In the genomic region with DNA sequence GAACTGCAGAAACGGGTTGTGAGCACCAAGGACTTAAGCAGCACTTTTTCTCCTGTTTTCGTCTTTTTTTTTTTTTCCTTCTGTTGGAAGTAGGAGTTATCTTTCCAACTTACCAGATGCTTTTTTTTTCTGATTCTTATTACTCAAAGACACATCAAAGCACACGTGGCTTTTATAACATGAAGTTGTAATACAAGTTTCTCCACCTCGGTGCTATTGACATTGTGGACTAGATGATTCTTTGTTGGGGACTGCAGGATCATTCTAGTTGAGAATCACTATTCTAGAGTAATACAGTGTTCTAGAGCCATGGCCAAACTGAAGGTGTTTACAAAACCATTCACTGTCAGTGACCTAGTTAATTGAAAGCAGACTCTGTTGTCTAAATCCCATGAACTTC, we compare ENCODE assay signal across 24 cellular contexts. TPM values are rescaled to one million over a fixed set of nuclear protein-coding genes. Genes with fewer than 3 reads are reported as not detected.
DNase-seq lines count a peak whose midpoint lies in the region; ATAC-seq, FAIRE-seq and TF ChIP-seq lines count a peak whose summit lies in the region.
"Had no signal": no experiment of that assay in that cellular context is flagged by ENCODE, and none has a peak within 500 bp of the region (broad histone marks: within the 10 kb centered on the region; RNA-seq: fewer than 3 reads in every experiment).

No MANE protein-coding gene starts in this region.

- in situ Hi-C loops in GM23248 (cut with MboI) = no loop called here

- H3K9me3 ChIP-seq in GM23248 (ENCODE audit: low read depth) = no peaks in the 10 kb centered on the region
- no peaks in the 10 kb centered on the region for H3K9me3 ChIP-seq in SK-N-MC (ENCODE audit: low read depth, low read length)
- H3K9me3 ChIP-seq in hepatocyte (ENCODE audit: low read depth) = no peaks in the 10 kb centered on the region
- no peaks in the 10 kb centered on the region for H3K9me3 ChIP-seq in small intestine (ENCODE audit: control insufficient read depth, low read depth)
- no peaks in the 10 kb centered on the region for H3K9me3 ChIP-seq in gastroesophageal sphincter
- H3K9me3 ChIP-seq: psoas muscle had no signal

- DNase-seq in GM23248 (no peak), SK-N-MC (ENCODE audit: low read depth, low spot score) (no peak), hepatocyte (ENCODE audit: low spot score) (no peak), small intestine (peak; percentile 68), T-helper 1 cell (no peak)
- DNase-seq in activated CD4-positive, CD25-positive, alpha-beta regulatory T cell (lab: John Stamatoyannopoulos, UW) = no peak
- DNase-seq in activated CD8-positive, alpha-beta memory T cell treated with anti-CD3 and anti-CD28 coated beads, Interleukin-2, amount 50 U/mL, for 4 hours = no peak
- DNase-seq: activated CD4-positive, alpha-beta T cell treated with anti-CD3 and anti-CD28 coated beads, Interleukin-2, amount 50 U/mL, for 1 hour; activated naive CD8-positive, alpha-beta T cell treated with anti-CD3 and anti-CD28 coated beads for 36 hours; foreskin melanocyte; H9; kidney glomerular epithelial cell; NCI-H1092; NCI-H2107; psoas muscle; SHP77 treated with DMSO at 0.1 percent for 48 hours; stimulated activated CD4-positive, alpha-beta T cell treated with anti-CD3 and anti-CD28 coated beads, Interleukin-4, amount 100 ng/mL, for 1 hour; stimulated activated naive CD8-positive, alpha-beta T cell treated with anti-CD3 and anti-CD28 coated beads, Interleukin-15, Interleukin-2, amounts not matched to agents 100 U/mL and 50 U/mL, for 24 hours; trophoblast cell had no signal

- no peak for TF ChIP-seq EP300 in gastroesophageal sphincter (IDR thresholded peaks at IDR 0.05)

- FAIRE-seq in small intestine (lab: Jason Lieb, UNC) = no peak
- FAIRE-seq: endometrium had no signal

- H3K4me3 ChIP-seq in GM23248 (no peak overlapping the region), SK-N-MC (no peak overlapping the region), hepatocyte (no peak overlapping the region), small intestine (ENCODE audit: low read depth in 1 of 2, low read length in 2 of 2) (no peak overlapping the region), gastroesophageal sphincter (no peak overlapping the region)
- H3K4me3 ChIP-seq: psoas muscle, skin epidermis had no signal

- no peak for TF ChIP-seq POLR2A in gastroesophageal sphincter (IDR thresholded peaks at IDR 0.05)

- H3K9me2 ChIP-seq in GM23248 (ENCODE audit: insufficient read depth) (no peaks in the 10 kb centered on the region), hepatocyte (replicated peaks; ENCODE audit: insufficient read depth) (no peaks in the 10 kb centered on the region)

- peaks cover 52% of the 10 kb centered on the region for H3F3A ChIP-seq in GM23248 (ENCODE audit: insufficient read depth)

- TF ChIP-seq CTCF in hepatocyte (IDR thresholded peaks at IDR 0.05; ENCODE audit: poor library complexity) (no peak), gastroesophageal sphincter (IDR thresholded peaks at IDR 0.05) (no peak)

- 60 to 63% methylated on average over 4 of the region's 4 CpGs for WGBS in GM23248 (ENCODE audit: low coverage in 1 of 2, low lambda C conversion rate in 2 of 2, missing lambda C conversion rate in 2 of 2), 2 experiments
- 30% methylated on average over 4 of the region's 4 CpGs for WGBS in hepatocyte (ENCODE audit: low lambda C conversion rate, missing lambda C conversion rate)
- WGBS in small intestine, 3 donors = 11 to 57% (median 20%) methylated on average over 4 of the region's 4 CpGs
- 73 to 89% methylated on average over 4 of the region's 4 CpGs for WGBS in gastroesophageal sphincter (ENCODE audit: low coverage in 1 of 2), 2 donors

- peak overlapping the region; percentile 81; the same call in 1 of the 2 replicates for H3K27ac ChIP-seq in GM23248
- peak overlapping the region; percentile 61 for H3K27ac ChIP-seq in SK-N-MC
- peak overlapping the region; percentile 59 for H3K27ac ChIP-seq in hepatocyte
- H3K27ac ChIP-seq in small intestine (ENCODE audit: low read depth in 1 of 2, low read length in 1 of 2) = peak overlapping the region in 1 of 2 donors; percentile 21
- H3K27ac ChIP-seq in gastroesophageal sphincter = no peak overlapping the region
- H3K27ac ChIP-seq: psoas muscle had no signal

- H3K27me3 ChIP-seq in GM23248 (replicated peaks; ENCODE audit: insufficient read depth) (no peaks in the 10 kb centered on the region), hepatocyte (no peaks in the 10 kb centered on the region), small intestine (ENCODE audit: control insufficient read depth in 2 of 2, insufficient read depth in 2 of 2, low read length in 2 of 2) (no peaks in the 10 kb centered on the region), gastroesophageal sphincter (no peaks in the 10 kb centered on the region)

- H3K36me3 ChIP-seq in GM23248 (ENCODE audit: low read depth) = no peaks in the 10 kb centered on the region
- peaks cover 42% of the 10 kb centered on the region for H3K36me3 ChIP-seq in SK-N-MC (ENCODE audit: insufficient read depth, low read length)
- no peaks in the 10 kb centered on the region for H3K36me3 ChIP-seq in hepatocyte (replicated peaks; ENCODE audit: insufficient read depth, low read depth)
- no peaks in the 10 kb centered on the region for H3K36me3 ChIP-seq in small intestine (ENCODE audit: control insufficient read depth in 2 of 2, insufficient read depth in 2 of 2, low read length in 2 of 2)
- H3K36me3 ChIP-seq in gastroesophageal sphincter = no peaks in the 10 kb centered on the region

- H2AFZ ChIP-seq in GM23248 (no peak overlapping the region), hepatocyte (no peak overlapping the region)

- H4K20me1 ChIP-seq in GM23248 (ENCODE audit: insufficient read depth) = 0 out of 2 replicates have a peak, but pooled peaks cover 3% of the 10 kb centered on the region
- H4K20me1 ChIP-seq in hepatocyte (ENCODE audit: insufficient read depth, poor library complexity, severe bottlenecking) = peaks cover 16% of the 10 kb centered on the region

- H3K4me2 ChIP-seq in GM23248 (ENCODE audit: unreplicated experiment) = peak overlapping the region; percentile 29
- H3K4me2 ChIP-seq in hepatocyte = peak overlapping the region; percentile 57

- ATAC-seq in gastroesophageal sphincter = no peak
- ATAC-seq: natural killer cell treated with Interleukin-12 subunit alpha and Interleukin-12 subunit beta and Interleukin-15 and Interleukin-18, amount 100 ng/mL, for 72 hours; psoas muscle; stimulated activated naive CD8-positive, alpha-beta T cell treated with anti-CD3 and anti-CD28 coated beads, Interleukin-15, Interleukin-2, amounts not matched to agents 100 U/mL and 50 U/mL, for 24 hours had no signal

- H3K9ac ChIP-seq in GM23248 (no peak overlapping the region), SK-N-MC (ENCODE audit: insufficient read length) (no peak overlapping the region)

- H3K4me1 ChIP-seq in GM23248 (ENCODE audit: insufficient read depth) (peaks cover 59% of the 10 kb centered on the region), hepatocyte (ENCODE audit: insufficient read depth) (peaks cover 58% of the 10 kb centered on the region), small intestine (ENCODE audit: control insufficient read depth in 2 of 2, insufficient read depth in 1 of 2, low read depth in 1 of 2, low read length in 1 of 2) (peaks cover 7 to 24% of the 10 kb centered on the region in 2 donors), gastroesophageal sphincter (no peaks in the 10 kb centered on the region)

- H3K79me2 ChIP-seq in GM23248 (ENCODE audit: insufficient read depth) (peaks cover 99% of the 10 kb centered on the region), hepatocyte (peaks cover 80% of the 10 kb centered on the region)

RNA-seq across cellular contexts. Expression of a gene that starts 51.5 kb away (rescaled TPM):
- total RNA-seq in GM23248 (2014; rRNA removed; shearing (Covaris generic)) = 43.2 and 49.1 TPM in 2 replicates
- 42.2 and 47.0 TPM in 2 replicates for polyA plus RNA-seq in GM23248 (2016; fragmentation: Nextera tagmentation; extraction: Ambion mirVana)
- 32.3 and 33.7 TPM in 2 replicates for total RNA-seq in hepatocyte
- 52.4 and 53.2 TPM in 2 replicates for polyA plus RNA-seq in hepatocyte
- 10 to 100 TPM; 10.3 to 22.5 (median 14.9) TPM for polyA plus RNA-seq in small intestine
- 10 to 100 TPM in 1 of 4 donors, 1 to 10 TPM in 3; 5.6 to 11.0 (median 6.4) TPM for total RNA-seq in gastroesophageal sphincter
- total RNA-seq: natural killer cell treated with Interleukin-12 subunit alpha and Interleukin-12 subunit beta and Interleukin-15 and Interleukin-18, amount 100 ng/mL, for 72 hours; T-helper 1 cell treated with Interleukin-12 subunit alpha and Interleukin-12 subunit beta and Interleukin-4 antibody, amounts not matched to agents 30 ng/mL and 1 ng/mL, for 36 hours had no signal

Comparison
In these comparisons a context has a peak if more than half of its experiments do, and no peak if none do; other contexts are left out.
1. H3K27ac ChIP-seq: peak in GM23248 (single experiment), SK-N-MC (single experiment) and hepatocyte (single experiment); none in gastroesophageal sphincter (0 of 4).